In the genomic region with DNA sequence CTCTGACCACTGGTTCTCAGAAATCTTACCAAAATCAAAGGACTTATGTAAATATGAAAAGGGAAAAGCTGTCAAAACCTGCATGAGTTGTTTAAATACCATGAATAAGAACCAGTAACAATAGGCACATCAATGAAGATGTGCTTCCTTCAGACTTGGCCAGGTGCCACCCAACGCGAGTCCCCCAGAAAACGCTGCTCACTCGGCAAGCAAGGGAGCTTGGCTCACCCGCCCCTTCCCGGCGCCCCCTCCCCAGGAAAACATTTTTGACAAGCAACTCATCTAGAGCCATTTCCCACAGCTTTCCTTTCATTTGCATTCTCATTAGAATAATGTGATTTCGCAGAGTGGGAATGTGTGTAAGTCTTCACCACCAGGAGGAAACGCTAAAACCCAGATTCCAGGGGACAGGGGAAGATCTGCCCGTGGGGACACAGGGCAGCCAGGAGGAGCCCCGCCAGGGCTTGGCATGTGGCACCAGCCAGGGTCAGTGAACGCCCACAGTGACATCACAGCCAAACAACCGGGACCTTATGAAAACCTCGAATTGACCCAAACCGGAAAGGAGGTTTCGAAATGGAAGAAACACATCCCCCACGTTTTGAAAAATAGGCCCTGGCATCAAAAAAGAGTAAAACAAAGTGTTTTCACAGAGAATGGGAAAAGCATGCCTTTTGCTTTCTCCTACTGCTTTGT, we compare ENCODE assay signal across 1 cellular context.
TF ChIP-seq lines count a peak whose summit lies in the region.

No MANE protein-coding gene starts in this region.

TF ChIP-seq in HepG2, 621 proteins besides CTCF, POLR2A, EP300 and RAD21 (continued from another document):
- TF ChIP-seq, protein P1, sequence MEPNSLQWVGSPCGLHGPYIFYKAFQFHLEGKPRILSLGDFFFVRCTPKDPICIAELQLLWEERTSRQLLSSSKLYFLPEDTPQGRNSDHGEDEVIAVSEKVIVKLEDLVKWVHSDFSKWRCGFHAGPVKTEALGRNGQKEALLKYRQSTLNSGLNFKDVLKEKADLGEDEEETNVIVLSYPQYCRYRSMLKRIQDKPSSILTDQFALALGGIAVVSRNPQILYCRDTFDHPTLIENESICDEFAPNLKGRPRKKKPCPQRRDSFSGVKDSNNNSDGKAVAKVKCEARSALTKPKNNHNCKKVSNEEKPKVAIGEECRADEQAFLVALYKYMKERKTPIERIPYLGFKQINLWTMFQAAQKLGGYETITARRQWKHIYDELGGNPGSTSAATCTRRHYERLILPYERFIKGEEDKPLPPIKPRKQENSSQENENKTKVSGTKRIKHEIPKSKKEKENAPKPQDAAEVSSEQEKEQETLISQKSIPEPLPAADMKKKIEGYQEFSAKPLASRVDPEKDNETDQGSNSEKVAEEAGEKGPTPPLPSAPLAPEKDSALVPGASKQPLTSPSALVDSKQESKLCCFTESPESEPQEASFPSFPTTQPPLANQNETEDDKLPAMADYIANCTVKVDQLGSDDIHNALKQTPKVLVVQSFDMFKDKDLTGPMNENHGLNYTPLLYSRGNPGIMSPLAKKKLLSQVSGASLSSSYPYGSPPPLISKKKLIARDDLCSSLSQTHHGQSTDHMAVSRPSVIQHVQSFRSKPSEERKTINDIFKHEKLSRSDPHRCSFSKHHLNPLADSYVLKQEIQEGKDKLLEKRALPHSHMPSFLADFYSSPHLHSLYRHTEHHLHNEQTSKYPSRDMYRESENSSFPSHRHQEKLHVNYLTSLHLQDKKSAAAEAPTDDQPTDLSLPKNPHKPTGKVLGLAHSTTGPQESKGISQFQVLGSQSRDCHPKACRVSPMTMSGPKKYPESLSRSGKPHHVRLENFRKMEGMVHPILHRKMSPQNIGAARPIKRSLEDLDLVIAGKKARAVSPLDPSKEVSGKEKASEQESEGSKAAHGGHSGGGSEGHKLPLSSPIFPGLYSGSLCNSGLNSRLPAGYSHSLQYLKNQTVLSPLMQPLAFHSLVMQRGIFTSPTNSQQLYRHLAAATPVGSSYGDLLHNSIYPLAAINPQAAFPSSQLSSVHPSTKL (CRISPR knock-in tag; IDR thresholded peaks at IDR 0.05): no peak
- TF ChIP-seq ZNF569 (CRISPR knock-in tag; IDR thresholded peaks at IDR 0.05; ENCODE audit: borderline replicate concordance) (no peak), ZZZ3 (CRISPR knock-in tag; IDR thresholded peaks at IDR 0.05; ENCODE audit: borderline replicate concordance) (no peak), MTA1 (CRISPR knock-in tag; IDR thresholded peaks at IDR 0.05; ENCODE audit: borderline replicate concordance) (no peak), SYNCRIP (IDR thresholded peaks at IDR 0.05; ENCODE audit: insufficient read depth, low read depth, low read length) (no peak)
TF ChIP-seq in HepG2: peak in this region for 0.
